Comparison of ENCODE assay signal across 2 cellular contexts in the genomic region with DNA sequence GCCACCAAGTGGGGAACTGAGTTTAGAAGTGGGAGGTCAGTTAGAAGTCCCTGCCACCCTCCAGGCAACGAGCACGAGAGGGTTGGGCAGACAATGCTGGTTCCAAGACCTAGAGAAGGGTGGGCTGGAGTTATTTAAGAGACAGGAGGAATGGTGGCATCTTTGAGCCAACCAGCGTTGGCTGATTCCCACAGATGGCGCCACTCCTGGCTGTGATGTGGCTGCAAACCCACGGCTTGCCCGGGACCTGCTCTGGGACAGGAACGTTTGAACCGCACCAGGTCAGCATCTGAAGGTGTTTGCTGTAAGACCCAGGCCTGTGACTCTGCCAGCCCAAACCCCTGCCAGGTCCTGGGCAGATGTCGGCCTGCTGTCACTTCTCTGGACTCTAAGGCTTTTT.
TF ChIP-seq lines count a peak whose summit lies in the region.

No MANE protein-coding gene starts in this region.

TF ChIP-seq in A549, 52 proteins besides CTCF, POLR2A, EP300 and RAD21 (continued from another document):
- no peak for TF ChIP-seq POLR2AphosphoS2 (conservative IDR thresholded peaks at IDR 0.05; ENCODE audit: low read length)
- TF ChIP-seq KDM1A (IDR thresholded peaks at IDR 0.05; ENCODE audit: low read depth), result no peak
- TF ChIP-seq EHMT2 (IDR thresholded peaks at IDR 0.05; ENCODE audit: low read depth), result no peak
- TF ChIP-seq KDM5A (IDR thresholded peaks at IDR 0.05), result no peak
- TF ChIP-seq NFE2L2 (conservative IDR thresholded peaks at IDR 0.05; ENCODE audit: low read length), result no peak
- no peak for TF ChIP-seq FOXS1 (CRISPR knock-in tag; IDR thresholded peaks at IDR 0.05)
- TF ChIP-seq NR3C1 (IDR thresholded peaks at IDR 0.05), result no peak
- TF ChIP-seq, protein P1, sequence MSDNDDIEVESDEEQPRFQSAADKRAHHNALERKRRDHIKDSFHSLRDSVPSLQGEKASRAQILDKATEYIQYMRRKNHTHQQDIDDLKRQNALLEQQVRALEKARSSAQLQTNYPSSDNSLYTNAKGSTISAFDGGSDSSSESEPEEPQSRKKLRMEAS (IDR thresholded peaks at IDR 0.05), result no peak

TF ChIP-seq in WTC11, 78 proteins besides CTCF, POLR2A, EP300 and RAD21:
- TF ChIP-seq, protein P2, sequence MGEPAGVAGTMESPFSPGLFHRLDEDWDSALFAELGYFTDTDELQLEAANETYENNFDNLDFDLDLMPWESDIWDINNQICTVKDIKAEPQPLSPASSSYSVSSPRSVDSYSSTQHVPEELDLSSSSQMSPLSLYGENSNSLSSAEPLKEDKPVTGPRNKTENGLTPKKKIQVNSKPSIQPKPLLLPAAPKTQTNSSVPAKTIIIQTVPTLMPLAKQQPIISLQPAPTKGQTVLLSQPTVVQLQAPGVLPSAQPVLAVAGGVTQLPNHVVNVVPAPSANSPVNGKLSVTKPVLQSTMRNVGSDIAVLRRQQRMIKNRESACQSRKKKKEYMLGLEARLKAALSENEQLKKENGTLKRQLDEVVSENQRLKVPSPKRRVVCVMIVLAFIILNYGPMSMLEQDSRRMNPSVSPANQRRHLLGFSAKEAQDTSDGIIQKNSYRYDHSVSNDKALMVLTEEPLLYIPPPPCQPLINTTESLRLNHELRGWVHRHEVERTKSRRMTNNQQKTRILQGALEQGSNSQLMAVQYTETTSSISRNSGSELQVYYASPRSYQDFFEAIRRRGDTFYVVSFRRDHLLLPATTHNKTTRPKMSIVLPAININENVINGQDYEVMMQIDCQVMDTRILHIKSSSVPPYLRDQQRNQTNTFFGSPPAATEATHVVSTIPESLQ (CRISPR knock-in tag; IDR thresholded peaks at IDR 0.05), result no peak
- TF ChIP-seq GTF2I (CRISPR knock-in tag; conservative IDR thresholded peaks at IDR 0.05), result no peak
- no peak for TF ChIP-seq ZNF396 (CRISPR knock-in tag; IDR thresholded peaks at IDR 0.05; ENCODE audit: borderline replicate concordance)
- TF ChIP-seq KAT7 (CRISPR knock-in tag; IDR thresholded peaks at IDR 0.05; ENCODE audit: borderline replicate concordance), result no peak
- no peak for TF ChIP-seq RORB (CRISPR knock-in tag; IDR thresholded peaks at IDR 0.05)
- no peak for TF ChIP-seq OVOL2 (CRISPR knock-in tag; IDR thresholded peaks at IDR 0.05; ENCODE audit: borderline replicate concordance)
- TF ChIP-seq, protein P3, sequence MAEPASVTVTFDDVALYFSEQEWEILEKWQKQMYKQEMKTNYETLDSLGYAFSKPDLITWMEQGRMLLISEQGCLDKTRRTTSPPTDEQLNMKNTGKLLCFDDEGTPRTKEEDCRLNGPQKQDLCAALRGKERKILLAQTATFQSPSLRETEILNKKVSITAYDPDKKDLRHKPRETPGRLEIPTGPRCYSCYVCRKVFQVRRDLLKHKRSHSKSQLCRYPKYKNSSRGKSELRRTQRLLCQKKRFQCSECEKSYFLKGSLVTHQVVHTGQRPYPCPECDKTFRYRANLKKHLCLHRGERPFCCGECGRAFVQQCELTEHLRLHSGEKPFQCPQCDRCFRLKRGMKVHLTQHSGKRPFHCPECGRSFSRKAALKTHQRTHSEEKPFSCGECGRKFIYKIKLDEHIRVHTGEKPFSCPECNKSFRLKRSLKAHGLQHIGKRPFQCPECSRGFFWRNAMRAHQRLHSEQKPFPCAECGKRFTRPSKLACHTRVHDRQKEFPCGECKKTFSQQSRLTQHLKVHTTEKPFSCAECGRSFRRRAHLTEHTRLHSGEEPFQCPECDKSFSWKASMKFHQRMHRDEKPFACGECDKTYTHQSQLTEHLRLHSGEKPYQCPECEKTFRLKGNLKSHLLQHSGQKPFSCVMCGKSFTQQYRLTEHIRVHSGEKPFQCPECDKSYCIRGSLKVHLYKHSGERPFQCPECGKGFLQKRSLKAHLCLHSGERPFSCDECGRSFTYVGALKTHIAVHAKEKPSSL (CRISPR knock-in tag; conservative IDR thresholded peaks at IDR 0.05), result no peak
- TF ChIP-seq ZNF138 (CRISPR knock-in tag; conservative IDR thresholded peaks at IDR 0.05), result no peak
- no peak for TF ChIP-seq HMGA2 (CRISPR knock-in tag; IDR thresholded peaks at IDR 0.05)
- TF ChIP-seq ATF2 (CRISPR knock-in tag; IDR thresholded peaks at IDR 0.05; ENCODE audit: borderline replicate concordance, low read depth), result no peak
- TF ChIP-seq ZNF317 (CRISPR knock-in tag; IDR thresholded peaks at IDR 0.05; ENCODE audit: borderline replicate concordance, low read depth), result no peak
- no peak for TF ChIP-seq TP53 (CRISPR knock-in tag; IDR thresholded peaks at IDR 0.05)
- no peak for TF ChIP-seq TCF7 (CRISPR knock-in tag; IDR thresholded peaks at IDR 0.05; ENCODE audit: low read depth)
- no peak for TF ChIP-seq CBFB (CRISPR knock-in tag; IDR thresholded peaks at IDR 0.05; ENCODE audit: low read depth)
- TF ChIP-seq GABPB1 (CRISPR knock-in tag; IDR thresholded peaks at IDR 0.05), result no peak
- TF ChIP-seq ESRRA (CRISPR knock-in tag; IDR thresholded peaks at IDR 0.05; ENCODE audit: borderline replicate concordance), result no peak
- no peak for TF ChIP-seq TEAD4 (CRISPR knock-in tag; IDR thresholded peaks at IDR 0.05)
- TF ChIP-seq SOX15 (CRISPR knock-in tag; IDR thresholded peaks at IDR 0.05), result no peak
- TF ChIP-seq GRHL2 (CRISPR knock-in tag; IDR thresholded peaks at IDR 0.05; ENCODE audit: insufficient replicate concordance, severe bottlenecking), result no peak
